ENCODE assay signal across 9 cellular contexts in genomic region chr1:92531939-92532338, GRCh38. TPM values are rescaled to one million over a fixed set of nuclear protein-coding genes. Genes with fewer than 3 reads are reported as not detected.
A peak's percentile ranks its signal among the peaks of the same experiment; 100 is the strongest.
DNase-seq lines count a peak whose midpoint lies in the region; ATAC-seq lines count a peak whose summit lies in the region.
"Not testable (repeated sequence)": the region's sequence is repeated elsewhere in the genome, so short reads cannot be mapped to it uniquely, and the experiment has no call there.
"Had no signal": no experiment of that assay in that cellular context is flagged by ENCODE, and none has a peak within 500 bp of the region (broad histone marks: within the 10 kb centered on the region; RNA-seq: fewer than 3 reads in every experiment).

No MANE protein-coding gene starts in this region.

- POLR2A ChIA-PET in CD4-positive, alpha-beta memory T cell (lab: Charles Lee; ENCODE audit: partially characterized antibody): interaction anchor here (1.1 to 2.6 kb wide), 3 partner anchors 10 to 55 kb away, joined by 3 to 9 read pairs (median 5); partner anchors contain the start of gene GFI1
- POLR2A ChIA-PET in activated CD4-positive, alpha-beta memory T cell treated with anti-CD3 and anti-CD28 coated beads for 36 hours (lab: Charles Lee): interaction anchor here (1.5 to 2.2 kb wide), 2 partner anchors 42 to 45 kb away, joined by 3 to 6 read pairs; no protein-coding TSS in a partner anchor

- peaks cover 29 to 63% (median 47%) of the 10 kb centered on the region in 4 donors for H3K4me1 Mint-ChIP-seq in CD4-positive, alpha-beta memory T cell
- H3K4me1 Mint-ChIP-seq in T-helper 17 cell (peaks cover 23% of the 10 kb centered on the region), immature natural killer cell (peaks cover 21 to 25% of the 10 kb centered on the region in 2 donors)
- peaks cover 64% of the 10 kb centered on the region for H3K4me1 Mint-ChIP-seq in activated CD4-positive, alpha-beta memory T cell treated with anti-CD3 and anti-CD28 coated beads for 36 hours (ENCODE audit: low read depth)
- H3K4me1 Mint-ChIP-seq in activated T-cell treated with anti-CD3 and anti-CD28 coated beads, Interleukin-2, amount 50 U/mL, for 4 hours (ENCODE audit: low read depth): peaks cover 63% of the 10 kb centered on the region
- peaks cover 60% of the 10 kb centered on the region for H3K4me1 Mint-ChIP-seq in activated naive CD4-positive, alpha-beta T cell treated with anti-CD3 and anti-CD28 coated beads for 36 hours (ENCODE audit: low read depth)
- peaks cover 45% of the 10 kb centered on the region for H3K4me1 Mint-ChIP-seq in activated naive CD8-positive, alpha-beta T cell treated with anti-CD3 and anti-CD28 coated beads for 36 hours
- H3K4me1 Mint-ChIP-seq in stimulated activated effector memory CD8-positive, alpha-beta T cell treated with anti-CD3 and anti-CD28 coated beads, Interleukin-12 subunit alpha, Interleukin-12 subunit beta, amount 100 ng/mL, for 72 hours: peaks cover 54% of the 10 kb centered on the region

- peak overlapping the region in 5 of 7 donors; percentile 36 to 61 (median 47) for H3K27ac Mint-ChIP-seq in CD4-positive, alpha-beta memory T cell
- H3K27ac Mint-ChIP-seq in T-helper 17 cell (peak overlapping the region; percentile 3), immature natural killer cell (peak overlapping the region in 4 of 6 donors; percentile 3 to 73 (median 44))
- peak overlapping the region; percentile 98 for H3K27ac Mint-ChIP-seq in activated CD4-positive, alpha-beta memory T cell treated with anti-CD3 and anti-CD28 coated beads for 36 hours
- H3K27ac Mint-ChIP-seq in activated naive CD4-positive, alpha-beta T cell treated with anti-CD3 and anti-CD28 coated beads for 36 hours: peak overlapping the region; percentile 94
- peak overlapping the region; percentile 85 for H3K27ac Mint-ChIP-seq in activated naive CD8-positive, alpha-beta T cell treated with anti-CD3 and anti-CD28 coated beads for 36 hours
- H3K27ac Mint-ChIP-seq in stimulated activated effector memory CD8-positive, alpha-beta T cell treated with anti-CD3 and anti-CD28 coated beads, Interleukin-12 subunit alpha, Interleukin-12 subunit beta, amount 100 ng/mL, for 72 hours: peak overlapping the region; percentile 97

- not testable (repeated sequence) for H3K36me3 ChIP-seq in CD4-positive, alpha-beta memory T cell (ENCODE audit: insufficient read depth, low read length)

- H3K4me1 ChIP-seq in CD4-positive, alpha-beta memory T cell (ENCODE audit: insufficient read depth, low read length): peaks cover 15% of the 10 kb centered on the region

- H3K4me3 ChIP-seq in CD4-positive, alpha-beta memory T cell (ENCODE audit: low read length in 2 of 2): not testable (repeated sequence)

- DNase-seq in CD4-positive, alpha-beta memory T cell; T-helper 17 cell; activated CD4-positive, alpha-beta memory T cell treated with anti-CD3 and anti-CD28 coated beads for 36 hours; activated T-cell treated with anti-CD3 and anti-CD28 coated beads, Interleukin-2, amount 50 U/mL, for 4 hours; activated naive CD4-positive, alpha-beta T cell treated with anti-CD3 and anti-CD28 coated beads for 36 hours; activated naive CD8-positive, alpha-beta T cell treated with anti-CD3 and anti-CD28 coated beads for 36 hours; immature natural killer cell; stimulated activated effector memory CD8-positive, alpha-beta T cell treated with anti-CD3 and anti-CD28 coated beads, Interleukin-12 subunit alpha, Interleukin-12 subunit beta, amount 100 ng/mL, for 72 hours (ENCODE audit: low spot score in 2 of 2): not testable (repeated sequence)

- H3K36me3 Mint-ChIP-seq in CD4-positive, alpha-beta memory T cell; T-helper 17 cell (ENCODE audit: low read depth); immature natural killer cell: not testable (repeated sequence)
- peaks cover 65% of the 10 kb centered on the region for H3K36me3 Mint-ChIP-seq in activated CD4-positive, alpha-beta memory T cell treated with anti-CD3 and anti-CD28 coated beads for 36 hours
- H3K36me3 Mint-ChIP-seq in activated T-cell treated with anti-CD3 and anti-CD28 coated beads, Interleukin-2, amount 50 U/mL, for 4 hours (ENCODE audit: insufficient read depth): peaks cover 29% of the 10 kb centered on the region
- H3K36me3 Mint-ChIP-seq in activated naive CD4-positive, alpha-beta T cell treated with anti-CD3 and anti-CD28 coated beads for 36 hours (ENCODE audit: low read depth): peaks cover 60% of the 10 kb centered on the region
- H3K36me3 Mint-ChIP-seq in activated naive CD8-positive, alpha-beta T cell treated with anti-CD3 and anti-CD28 coated beads for 36 hours: peaks cover 60% of the 10 kb centered on the region
- H3K36me3 Mint-ChIP-seq in stimulated activated effector memory CD8-positive, alpha-beta T cell treated with anti-CD3 and anti-CD28 coated beads, Interleukin-12 subunit alpha, Interleukin-12 subunit beta, amount 100 ng/mL, for 72 hours: peaks cover 39% of the 10 kb centered on the region

- H3K27me3 Mint-ChIP-seq in CD4-positive, alpha-beta memory T cell; T-helper 17 cell; activated CD4-positive, alpha-beta memory T cell treated with anti-CD3 and anti-CD28 coated beads for 36 hours; activated T-cell treated with anti-CD3 and anti-CD28 coated beads, Interleukin-2, amount 50 U/mL, for 4 hours (ENCODE audit: low read depth); activated naive CD4-positive, alpha-beta T cell treated with anti-CD3 and anti-CD28 coated beads for 36 hours (ENCODE audit: low read depth); activated naive CD8-positive, alpha-beta T cell treated with anti-CD3 and anti-CD28 coated beads for 36 hours; immature natural killer cell (ENCODE audit: low read depth in 3 of 3): not testable (repeated sequence)

- intact Hi-C loops in CD4-positive, alpha-beta memory T cell (cut with micrococcal nuclease): not testable (repeated sequence)
- intact Hi-C loops in activated CD4-positive, alpha-beta memory T cell treated with anti-CD3 and anti-CD28 coated beads for 36 hours (cut with micrococcal nuclease): loop anchor here (1.0 to 10.0 kb wide), 2 partner anchors 30 to 977 kb away; no protein-coding TSS in a partner anchor
- intact Hi-C loops in activated naive CD4-positive, alpha-beta T cell treated with anti-CD3 and anti-CD28 coated beads for 36 hours (cut with micrococcal nuclease): loop anchor here (1.0 kb wide), 1 partner anchor 30 kb away; no protein-coding TSS in a partner anchor

- H3K27ac ChIP-seq in CD4-positive, alpha-beta memory T cell (ENCODE audit: low read depth, low read length): not testable (repeated sequence)

- not testable (repeated sequence) for H3K9me3 Mint-ChIP-seq in CD4-positive, alpha-beta memory T cell; activated CD4-positive, alpha-beta memory T cell treated with anti-CD3 and anti-CD28 coated beads for 36 hours; activated T-cell treated with anti-CD3 and anti-CD28 coated beads, Interleukin-2, amount 50 U/mL, for 4 hours; activated naive CD4-positive, alpha-beta T cell treated with anti-CD3 and anti-CD28 coated beads for 36 hours; immature natural killer cell; stimulated activated effector memory CD8-positive, alpha-beta T cell treated with anti-CD3 and anti-CD28 coated beads, Interleukin-12 subunit alpha, Interleukin-12 subunit beta, amount 100 ng/mL, for 72 hours
- peaks cover 29% of the 10 kb centered on the region for H3K9me3 Mint-ChIP-seq in activated naive CD8-positive, alpha-beta T cell treated with anti-CD3 and anti-CD28 coated beads for 36 hours

- CTCF ChIA-PET in CD4-positive, alpha-beta memory T cell (lab: Charles Lee; ENCODE audit: partially characterized antibody): not testable (repeated sequence)
- CTCF ChIA-PET in activated CD4-positive, alpha-beta memory T cell treated with anti-CD3 and anti-CD28 coated beads for 36 hours (lab: Charles Lee): interaction anchor here (1.1 kb wide), 1 partner anchor 10 kb away, joined by 4 read pairs; no protein-coding TSS in a partner anchor
- CTCF ChIA-PET in activated naive CD4-positive, alpha-beta T cell treated with anti-CD3 and anti-CD28 coated beads for 36 hours (lab: Charles Lee): interaction anchor here (1.0 kb wide), 1 partner anchor 68 kb away, joined by 3 read pairs; no protein-coding TSS in a partner anchor

- H3K9me3 ChIP-seq in CD4-positive, alpha-beta memory T cell (ENCODE audit: control insufficient read depth in 1 of 2, low read length in 2 of 2); T-helper 17 cell (ENCODE audit: control insufficient read depth, low read length, poor library complexity, severe bottlenecking): not testable (repeated sequence)

- not testable (repeated sequence) for H3K27me3 ChIP-seq in CD4-positive, alpha-beta memory T cell (ENCODE audit: insufficient read depth, low read length)

- ATAC-seq in T-helper 17 cell; activated T-cell treated with anti-CD3 and anti-CD28 coated beads, Interleukin-2, amount 50 U/mL, for 4 hours; stimulated activated effector memory CD8-positive, alpha-beta T cell treated with anti-CD3 and anti-CD28 coated beads, Interleukin-12 subunit alpha, Interleukin-12 subunit beta, amount 100 ng/mL, for 72 hours: not testable (repeated sequence)

- peak overlapping the region in 6 of 8 donors; percentile 9 to 46 (median 32) for H3K4me3 Mint-ChIP-seq in CD4-positive, alpha-beta memory T cell
- H3K4me3 Mint-ChIP-seq in T-helper 17 cell; activated naive CD8-positive, alpha-beta T cell treated with anti-CD3 and anti-CD28 coated beads for 36 hours: not testable (repeated sequence)
- H3K4me3 Mint-ChIP-seq in activated CD4-positive, alpha-beta memory T cell treated with anti-CD3 and anti-CD28 coated beads for 36 hours: peak overlapping the region; percentile 70
- peak overlapping the region; percentile 54 for H3K4me3 Mint-ChIP-seq in activated T-cell treated with anti-CD3 and anti-CD28 coated beads, Interleukin-2, amount 50 U/mL, for 4 hours
- peak overlapping the region; percentile 17 for H3K4me3 Mint-ChIP-seq in activated naive CD4-positive, alpha-beta T cell treated with anti-CD3 and anti-CD28 coated beads for 36 hours
- peak overlapping the region in 1 of 5 donors; percentile 51 for H3K4me3 Mint-ChIP-seq in immature natural killer cell
- H3K4me3 Mint-ChIP-seq in stimulated activated effector memory CD8-positive, alpha-beta T cell treated with anti-CD3 and anti-CD28 coated beads, Interleukin-12 subunit alpha, Interleukin-12 subunit beta, amount 100 ng/mL, for 72 hours: peak overlapping the region; percentile 65

RNA-seq across cellular contexts. Expression of gene GFI1, which starts 45.2 kb away (rescaled TPM):
- total RNA-seq in CD4-positive, alpha-beta memory T cell: 10 to 100 TPM; 30.6 to 33.2 TPM
- 10 to 100 TPM in 1 of 2 donors, 1 to 10 TPM in 1; 7.8 to 12.1 TPM for polyA plus RNA-seq in CD4-positive, alpha-beta memory T cell
- total RNA-seq in T-helper 17 cell: 10 to 100 TPM; 10.2 to 18.8 TPM
- 10 to 100 TPM; 53.3 to 55.3 TPM for total RNA-seq in activated CD4-positive, alpha-beta memory T cell treated with anti-CD3 and anti-CD28 coated beads for 36 hours
- 100 to 1,000 TPM in 2 of 3 donors, 10 to 100 TPM in 1; 99.4 to 136 (median 115) TPM for total RNA-seq in activated T-cell treated with anti-CD3 and anti-CD28 coated beads, Interleukin-2, amount 50 U/mL, for 4 hours
- total RNA-seq in activated naive CD4-positive, alpha-beta T cell treated with anti-CD3 and anti-CD28 coated beads for 36 hours: 10 to 100 TPM; 42.8 to 44.2 TPM
- 10 to 100 TPM; 79.7 to 85.0 TPM for total RNA-seq in activated naive CD8-positive, alpha-beta T cell treated with anti-CD3 and anti-CD28 coated beads for 36 hours
- polyA plus RNA-seq in immature natural killer cell: 10 to 100 TPM; 17.8 to 47.4 (median 27.2) TPM
- total RNA-seq: GM23248 had no signal
- polyA plus RNA-seq: GM23248 had no signal

Comparison
In these comparisons a context has a peak if more than half of its experiments do, and no peak if none do; other contexts are left out.
1. H3K27ac Mint-ChIP-seq: peak in every context shown above with its lines; median percentile 98 in activated CD4-positive, alpha-beta memory T cell treated with anti-CD3 and anti-CD28 coated beads for 36 hours; 97 in stimulated activated effector memory CD8-positive, alpha-beta T cell treated with anti-CD3 and anti-CD28 coated beads, Interleukin-12 subunit alpha, Interleukin-12 subunit beta, amount 100 ng/mL, for 72 hours; 94 in activated naive CD4-positive, alpha-beta T cell treated with anti-CD3 and anti-CD28 coated beads for 36 hours; 85 in activated naive CD8-positive, alpha-beta T cell treated with anti-CD3 and anti-CD28 coated beads for 36 hours; 47 in CD4-positive, alpha-beta memory T cell; 44 in immature natural killer cell; 3 in T-helper 17 cell.